Comparison of ENCODE assay signal across 1 cellular context in genomic region chr14:99995700-99996356, GRCh38.
TF ChIP-seq lines count a peak whose summit lies in the region.

No MANE protein-coding gene starts in this region.

TF ChIP-seq in GM23338, 12 proteins besides CTCF, POLR2A, EP300 and RAD21 (continued from another document):
- no peak for TF ChIP-seq REST (IDR thresholded peaks at IDR 0.05; ENCODE audit: unreplicated experiment)
